27 cellular contexts compared by ENCODE assay signal in the genomic region with DNA sequence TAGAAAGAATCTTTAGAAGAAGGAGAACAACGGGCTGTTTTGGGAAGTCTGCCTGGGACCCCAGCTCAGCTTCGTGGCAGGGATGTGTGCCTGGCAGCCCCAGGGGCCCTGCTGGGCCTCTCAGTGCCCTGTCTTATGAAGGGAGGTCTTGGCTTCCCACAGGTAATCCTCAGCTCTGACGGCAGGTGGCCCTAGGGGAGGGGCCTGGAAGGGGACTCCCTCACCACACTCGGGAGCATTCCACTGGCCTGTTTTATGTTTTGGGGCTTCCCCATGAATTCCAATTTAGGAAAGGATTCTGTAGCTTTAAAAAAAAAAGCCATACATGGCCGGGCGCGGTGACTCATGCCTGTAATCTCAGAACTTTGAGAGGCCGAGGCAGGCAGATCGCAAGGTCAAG. TPM values are rescaled to one million over a fixed set of nuclear protein-coding genes. Genes with fewer than 3 reads are reported as not detected.
A peak's percentile ranks its signal among the peaks of the same experiment; 100 is the strongest.
DNase-seq lines count a peak whose midpoint lies in the region; ATAC-seq and TF ChIP-seq lines count a peak whose summit lies in the region.
"Had no signal": no experiment of that assay in that cellular context is flagged by ENCODE, and none has a peak within 500 bp of the region (broad histone marks: within the 10 kb centered on the region; RNA-seq: fewer than 3 reads in every experiment).

No MANE protein-coding gene starts in this region.

- WGBS in psoas muscle, 3 donors: 25 to 42% (median 31%) methylated on average over 9 of the region's 9 CpGs

- intact Hi-C loops in left colon (cut with DNase I, micrococcal nuclease) (no loop called here), psoas muscle (cut with DNase I) (no loop called here)

- H3K36me3 ChIP-seq in psoas muscle (ENCODE audit: insufficient read depth in 1 of 2, low read depth in 1 of 2): no peaks in the 10 kb centered on the region
- H3K36me3 ChIP-seq: vagina had no signal

- no peak overlapping the region for H3K27ac ChIP-seq in psoas muscle
- H3K27ac ChIP-seq: parathyroid adenoma, vagina had no signal

- no peaks in the 10 kb centered on the region for H3K9me3 Mint-ChIP-seq in WTC11
- H3K9me3 Mint-ChIP-seq: activated CD4-positive, alpha-beta T cell treated with anti-CD3 and anti-CD28 coated beads, Interleukin-2, amount 10 ng/mL, durations not matched to agents 24 days and 14 days; activated T-helper 2 cell treated with anti-CD3 and anti-CD28 coated beads, Interferon-gamma antibody, Interleukin-2, Interleukin-4, amounts not matched to agents 10 μg/mL and 5 μg/mL and 100 μg/mL, durations not matched to agents 14 hours and 24 hours and 36 hours; effector memory CD8-positive, alpha-beta T cell; nephron progenitor cell had no signal

- no peaks in the 10 kb centered on the region for H3K4me1 ChIP-seq in psoas muscle
- H3K4me1 ChIP-seq: parathyroid adenoma, vagina had no signal

- no peak overlapping the region for H3K4me3 ChIP-seq in psoas muscle
- H3K4me3 ChIP-seq: vagina had no signal

- POLR2A ChIA-PET in WTC11 (lab: Charles Lee): no interaction called here

- no peak overlapping the region for H3K4me3 Mint-ChIP-seq in WTC11
- H3K4me3 Mint-ChIP-seq: activated CD4-positive, alpha-beta T cell treated with anti-CD3 and anti-CD28 coated beads, Interleukin-2, amount 10 ng/mL, durations not matched to agents 24 days and 14 days; activated naive CD8-positive, alpha-beta T cell; CD4-positive, CD25-positive, alpha-beta regulatory T cell; nephron progenitor cell had no signal

- H3K4me1 Mint-ChIP-seq in WTC11: peaks cover 20% of the 10 kb centered on the region

- ATAC-seq in WTC11 (peak; percentile 88), left colon (peak; percentile 38), psoas muscle (no peak)

- CTCF ChIA-PET in WTC11 (lab: Charles Lee): interaction anchor here (0.5 to 2.0 kb wide), 5 partner anchors 8 to 258 kb away, joined by 3 to 13 read pairs (median 4); no protein-coding TSS in a partner anchor

- H3K36me3 Mint-ChIP-seq in WTC11: no peaks in the 10 kb centered on the region
- H3K36me3 Mint-ChIP-seq: activated naive CD8-positive, alpha-beta T cell had no signal

- TF ChIP-seq CTCF in WTC11 (IDR thresholded peaks at IDR 0.05): no peak
- no peak for TF ChIP-seq CTCF in psoas muscle (IDR thresholded peaks at IDR 0.05)

- H3K27me3 ChIP-seq in psoas muscle (ENCODE audit: insufficient read depth in 3 of 3, low read length in 2 of 3): peaks cover 0 to 30% (median 8%) of the 10 kb centered on the region in 3 donors
- H3K27me3 ChIP-seq: vagina had no signal

- H3K27me3 Mint-ChIP-seq in WTC11 (ENCODE audit: low read depth): no peaks in the 10 kb centered on the region; the same call in 1 of the 2 replicates
- H3K27me3 Mint-ChIP-seq: activated naive CD8-positive, alpha-beta T cell had no signal

- H3K27ac Mint-ChIP-seq in WTC11: no peak overlapping the region
- H3K27ac Mint-ChIP-seq: activated CD4-positive, alpha-beta T cell treated with anti-CD3 and anti-CD28 coated beads, Interleukin-2, amount 10 ng/mL, durations not matched to agents 24 days and 14 days; activated naive CD8-positive, alpha-beta T cell; activated T-helper 2 cell treated with anti-CD3 and anti-CD28 coated beads, Interferon-gamma antibody, Interleukin-2, Interleukin-4, amounts not matched to agents 10 μg/mL and 5 μg/mL and 100 μg/mL, durations not matched to agents 14 hours and 24 hours and 36 hours; CD4-positive, CD25-positive, alpha-beta regulatory T cell; nephron progenitor cell had no signal

- DNase-seq in 8988T (peak; percentile 28), ELF-1 (ENCODE audit: low read depth, low spot score) (peak; percentile 39), WTC11 (ENCODE audit: low spot score) (peak; percentile 30), left colon (no peak), psoas muscle (no peak), GM19238 (ENCODE audit: insufficient read length, low spot score) (no peak)
- DNase-seq in stimulated activated CD4-positive, alpha-beta T cell treated with anti-CD3 and anti-CD28 coated beads, Interleukin-12 subunit alpha, Interleukin-12 subunit beta, amount 100 ng/mL, for 4 hours: no peak
- no peak for DNase-seq in stimulated activated CD4-positive, alpha-beta T cell treated with anti-CD3 and anti-CD28 coated beads, Interleukin-4, amount 100 ng/mL, for 1 hour
- DNase-seq: activated CD4-positive, alpha-beta T cell treated with anti-CD3 and anti-CD28 coated beads, Interleukin-2, amount 10 ng/mL, durations not matched to agents 24 days and 14 days; CD4-positive, CD25-positive, alpha-beta regulatory T cell; cerebellar nuclear complex; effector memory CD8-positive, alpha-beta T cell; Karpas-422; NCI-H1092; NCI-H2029; NCI-H345; NCI-H774; nephron progenitor cell; OCI-M1; SHP77 treated with DMSO at 0.1 percent for 48 hours; substantia nigra had no signal

- no peaks in the 10 kb centered on the region for H3K9me3 ChIP-seq in psoas muscle
- H3K9me3 ChIP-seq: vagina had no signal

TF ChIP-seq in WTC11, 78 proteins besides CTCF, POLR2A, EP300 and RAD21:
- TF ChIP-seq ZNF423 (CRISPR knock-in tag; IDR thresholded peaks at IDR 0.05) (peak; percentile 83), ZNF425 (CRISPR knock-in tag; conservative IDR thresholded peaks at IDR 0.05) (no peak)

RNA-seq across cellular contexts. Expression of gene DMBT1, which starts 3.0 kb away (rescaled TPM):
- total RNA-seq in WTC11 (2021) (0.09 to 0.18 TPM (median 0.13 TPM) in 3 replicates), left colon (100 to 1,000 TPM in 1 of 2 donors, 10 to 100 TPM in 1; 59.0 to 424 TPM), psoas muscle (under 1 TPM; 0.07 to 0.43 (median 0.28) TPM)
- under 1 TPM; 0.03 to 0.25 (median 0.04) TPM for polyA plus RNA-seq in psoas muscle
- total RNA-seq: activated CD4-positive, alpha-beta T cell treated with anti-CD3 and anti-CD28 coated beads, Interleukin-2, amount 10 ng/mL, durations not matched to agents 24 days and 14 days; activated T-helper 2 cell treated with anti-CD3 and anti-CD28 coated beads, Interferon-gamma antibody, Interleukin-2, Interleukin-4, amounts not matched to agents 10 μg/mL and 5 μg/mL and 100 μg/mL, durations not matched to agents 14 hours and 24 hours and 36 hours; CD4-positive, CD25-positive, alpha-beta regulatory T cell; mononuclear cell; T-helper 1 cell treated with Interleukin-12 subunit alpha and Interleukin-12 subunit beta and Interleukin-4 antibody, amounts not matched to agents 30 ng/mL and 1 ng/mL, for 36 hours; vagina had no signal
- polyA plus RNA-seq: CD4-positive, CD25-positive, alpha-beta regulatory T cell had no signal

Comparison
In these comparisons a context has a peak if more than half of its experiments do, and no peak if none do; other contexts are left out.
1. DNase-seq: peak in 8988T (single experiment), ELF-1 (single experiment) and WTC11 (single experiment); none in left colon (0 of 2), psoas muscle (0 of 2), stimulated activated CD4-positive, alpha-beta T cell treated with anti-CD3 and anti-CD28 coated beads, Interleukin-12 subunit alpha, Interleukin-12 subunit beta, amount 100 ng/mL, for 4 hours (single experiment), GM19238 (single experiment) and stimulated activated CD4-positive, alpha-beta T cell treated with anti-CD3 and anti-CD28 coated beads, Interleukin-4, amount 100 ng/mL, for 1 hour (single experiment).
2. ATAC-seq: peak in WTC11 (single experiment) and left colon (single experiment); none in psoas muscle (0 of 4).
3. RNA of gene DMBT1, which starts 3.0 kb away (total RNA-seq): 59.0 to 424 TPM in left colon; 0.07 to 0.43 TPM in psoas muscle and 0.09 to 0.18 TPM in WTC11; every median in the first group is over 10 times any median in the second.